ENCODE assay signal across 10 cellular contexts in the genomic region with DNA sequence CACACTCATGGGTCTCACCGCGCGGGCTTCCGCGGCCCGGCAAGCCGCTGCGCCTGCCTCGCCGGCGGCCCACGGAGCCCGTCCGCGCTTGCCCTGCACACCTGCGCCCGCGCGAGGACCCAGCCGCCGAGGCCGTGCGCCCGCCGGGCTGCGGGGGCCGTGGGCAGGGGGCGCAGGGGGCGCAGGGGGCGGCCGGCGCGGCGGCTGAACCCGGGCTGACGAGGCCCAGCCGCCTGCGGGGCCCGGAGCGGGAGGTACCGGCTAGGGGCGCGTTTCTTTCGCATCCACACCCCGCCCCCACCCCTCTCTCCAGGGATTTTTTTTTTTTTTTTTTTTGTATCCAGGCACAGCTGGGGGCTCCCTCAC. TPM values are rescaled to one million over a fixed set of nuclear protein-coding genes. Genes with fewer than 3 reads are reported as not detected.
DNase-seq lines count a peak whose midpoint lies in the region; ATAC-seq, FAIRE-seq and TF ChIP-seq lines count a peak whose summit lies in the region.
"Had no signal": no experiment of that assay in that cellular context is flagged by ENCODE, and none has a peak within 500 bp of the region (broad histone marks: within the 10 kb centered on the region; RNA-seq: fewer than 3 reads in every experiment).

No MANE protein-coding gene starts in this region.

- H4K20me1 ChIP-seq in HepG2 (ENCODE audit: insufficient read depth, low read length), result no peaks in the 10 kb centered on the region

- no peaks in the 10 kb centered on the region for H3K9me3 Mint-ChIP-seq in activated CD4-positive, alpha-beta T cell treated with anti-CD3 and anti-CD28 coated beads, Interleukin-2, amount 10 ng/mL, durations not matched to agents 24 days and 14 days
- no peaks in the 10 kb centered on the region for H3K9me3 Mint-ChIP-seq in activated T-helper 17 cell treated with anti-CD3 and anti-CD28 coated beads, Interleukin-2, amount 50 U/mL, for 72 hours

- H3K4me1 Mint-ChIP-seq in activated CD4-positive, alpha-beta T cell treated with anti-CD3 and anti-CD28 coated beads, Interleukin-2, amount 10 ng/mL, durations not matched to agents 24 days and 14 days, result peaks cover 41% of the 10 kb centered on the region
- H3K4me1 Mint-ChIP-seq in activated T-helper 17 cell treated with anti-CD3 and anti-CD28 coated beads, Interleukin-2, amount 50 U/mL, for 72 hours, result peaks cover 31% of the 10 kb centered on the region

- no peak for TF ChIP-seq CTCF in HepG2 (CRISPR knock-in tag; IDR thresholded peaks at IDR 0.05)
- no peak for TF ChIP-seq CTCF in suprapubic skin (IDR thresholded peaks at IDR 0.05)

- H3K36me3 ChIP-seq in HepG2 (replicated peaks in 1 of 2; ENCODE audit: control insufficient read depth in 1 of 2, insufficient read depth in 2 of 2, low read length in 2 of 2) (no peaks in the 10 kb centered on the region), suprapubic skin (no peaks in the 10 kb centered on the region)

- H3K4me3 ChIP-seq in HepG2 (replicated peaks in 1 of 3; ENCODE audit: insufficient read depth in 1 of 3, low read depth in 2 of 3, low read length in 3 of 3) (peak overlapping the region; percentile 60 to 80 (median 63); a peak in 4 of 6 replicates), suprapubic skin (peak overlapping the region; percentile 67)

- CTCF ChIA-PET in HepG2 (lab: Yijun Ruan, JAX; ENCODE audit: low intra/inter-chr PET ratio, low total read pairs), result no interaction called here

- no peak for FAIRE-seq in HepG2 (lab: Jason Lieb, UNC)

- H3K9me3 ChIP-seq in HepG2 (ENCODE audit: low read length) (no peaks in the 10 kb centered on the region), suprapubic skin (no peaks in the 10 kb centered on the region)

- TF ChIP-seq RAD21 in HepG2 (CRISPR knock-in tag; IDR thresholded peaks at IDR 0.05), result no peak

- TF ChIP-seq EP300 in HepG2 (IDR thresholded peaks at IDR 0.05; ENCODE audit: low read depth in 2 of 2, low read length in 2 of 2) (no peak), HepG2 (CRISPR knock-in tag; IDR thresholded peaks at IDR 0.05; ENCODE audit: borderline replicate concordance) (no peak), suprapubic skin (IDR thresholded peaks at IDR 0.05) (no peak)

- POLR2A ChIA-PET in HepG2 (lab: Yijun Ruan, JAX), result no interaction called here

- H3K4me1 ChIP-seq in HepG2 (ENCODE audit: insufficient read depth, low read length) (peaks cover 21% of the 10 kb centered on the region), suprapubic skin (peaks cover 62% of the 10 kb centered on the region)

- H3K27me3 Mint-ChIP-seq in activated CD4-positive, alpha-beta T cell treated with anti-CD3 and anti-CD28 coated beads, Interleukin-2, amount 10 ng/mL, durations not matched to agents 24 days and 14 days, result peaks cover 90% of the 10 kb centered on the region
- peaks cover 81% of the 10 kb centered on the region for H3K27me3 Mint-ChIP-seq in activated T-helper 17 cell treated with anti-CD3 and anti-CD28 coated beads, Interleukin-2, amount 50 U/mL, for 72 hours

- DNase-seq in activated CD4-positive, alpha-beta T cell treated with anti-CD3 and anti-CD28 coated beads, Interleukin-2, amount 10 ng/mL, durations not matched to agents 24 days and 14 days, result no peak
- DNase-seq in activated CD4-positive, alpha-beta T cell treated with anti-CD3 and anti-CD28 coated beads for 48 hours, result no peak
- DNase-seq in HepG2 (ENCODE audit: low spot score), result no peak
- DNase-seq in suprapubic skin (ENCODE audit: low spot score in 2 of 2), result no peak
- DNase-seq in activated CD4-positive, alpha-beta T cell treated with anti-CD3 and anti-CD28 coated beads for 4 hours, result no peak
- no peak for DNase-seq in stimulated activated CD4-positive, alpha-beta T cell treated with anti-CD3 and anti-CD28 coated beads, Interleukin-12 subunit alpha, Interleukin-12 subunit beta, amount 100 ng/mL, for 4 hours

- H3K4me2 ChIP-seq in HepG2 (ENCODE audit: low read depth, low read length), result peak overlapping the region; percentile 91

- intact Hi-C loops in activated CD4-positive, alpha-beta T cell treated with anti-CD3 and anti-CD28 coated beads, Interleukin-2, amount 10 ng/mL, durations not matched to agents 24 days and 14 days (cut with micrococcal nuclease), result no loop called here
- intact Hi-C loops in HepG2 (cut with micrococcal nuclease; ENCODE audit: unreplicated experiment), result no loop called here

- no peak overlapping the region for H2AFZ ChIP-seq in HepG2 (ENCODE audit: low read length)

- BruUV-seq in HepG2 (replicated peaks; lab: Mats Ljungman, UMichigan), result no TSS peak

- H3K4me3 Mint-ChIP-seq in activated CD4-positive, alpha-beta T cell treated with anti-CD3 and anti-CD28 coated beads, Interleukin-2, amount 10 ng/mL, durations not matched to agents 24 days and 14 days, result peak overlapping the region; percentile 81
- peak overlapping the region; percentile 77 for H3K4me3 Mint-ChIP-seq in activated T-helper 17 cell treated with anti-CD3 and anti-CD28 coated beads, Interleukin-2, amount 50 U/mL, for 72 hours

- H3K27ac Mint-ChIP-seq in activated CD4-positive, alpha-beta T cell treated with anti-CD3 and anti-CD28 coated beads, Interleukin-2, amount 10 ng/mL, durations not matched to agents 24 days and 14 days, result no peak overlapping the region
- no peak overlapping the region for H3K27ac Mint-ChIP-seq in activated T-helper 17 cell treated with anti-CD3 and anti-CD28 coated beads, Interleukin-2, amount 50 U/mL, for 72 hours

- TF ChIP-seq POLR2A in HepG2 (IDR thresholded peaks at IDR 0.05; ENCODE audit: insufficient read depth in 1 of 2, low read depth in 2 of 2, low read length in 2 of 2), result no peak
- TF ChIP-seq POLR2A in suprapubic skin (IDR thresholded peaks at IDR 0.05), result no peak

- 7% methylated on average over 13 of the region's 45 CpGs for WGBS in HepG2 (ENCODE audit: low lambda C conversion rate)
- 4% methylated on average over 34 of the region's 45 CpGs for whole genome bisulfite sequencing in suprapubic skin

- H3K27ac ChIP-seq in HepG2 (ENCODE audit: extremely low read length, insufficient read depth, low read length) (no peak overlapping the region), suprapubic skin (no peak overlapping the region)
- H3K27ac ChIP-seq: C4-2B had no signal

- no peak for ATAC-seq in activated T-helper 17 cell treated with anti-CD3 and anti-CD28 coated beads, Interleukin-2, amount 50 U/mL, for 72 hours (replicated peaks)
- ATAC-seq in HepG2 (no peak), GM18873 (IDR thresholded peaks at IDR 0.05; ENCODE audit: low FRiP score, unreplicated experiment) (no peak)

- no peak overlapping the region for H3K9ac ChIP-seq in HepG2 (ENCODE audit: insufficient read depth, low read depth, low read length)

- no peaks in the 10 kb centered on the region for H3K79me2 ChIP-seq in HepG2 (ENCODE audit: insufficient read depth, low read length)

- in situ Hi-C loops in HepG2 (cut with HindIII; ENCODE audit: extremely low pct_ligation_motif_present, low pct_unique_long_range_greater_than_20kb), result no loop called here

- H3K27me3 ChIP-seq in HepG2 (ENCODE audit: control insufficient read depth in 1 of 2, insufficient read depth in 2 of 2, low read length in 2 of 2), result peaks cover 3 to 78% of the 10 kb centered on the region in 2 experiments
- peaks cover 93% of the 10 kb centered on the region for H3K27me3 ChIP-seq in suprapubic skin

- H3K36me3 Mint-ChIP-seq in activated CD4-positive, alpha-beta T cell treated with anti-CD3 and anti-CD28 coated beads, Interleukin-2, amount 10 ng/mL, durations not matched to agents 24 days and 14 days (ENCODE audit: low read depth), result peaks cover 9% of the 10 kb centered on the region
- peaks cover 18% of the 10 kb centered on the region for H3K36me3 Mint-ChIP-seq in activated T-helper 17 cell treated with anti-CD3 and anti-CD28 coated beads, Interleukin-2, amount 50 U/mL, for 72 hours (ENCODE audit: low read depth)

RNA-seq across cellular contexts. Expression of a gene that starts 43.8 kb away (rescaled TPM):
- 14.6 and 16.8 TPM in 2 replicates for total RNA-seq in activated CD4-positive, alpha-beta T cell treated with anti-CD3 and anti-CD28 coated beads, Interleukin-2, amount 10 ng/mL, durations not matched to agents 24 days and 14 days
- total RNA-seq in activated T-helper 17 cell treated with anti-CD3 and anti-CD28 coated beads, Interleukin-2, amount 50 U/mL, for 72 hours, result 10 to 100 TPM; 10.1 to 19.3 TPM
- total RNA-seq in HepG2 (2016; rRNA removed; fragmentation: Illumina TruSeq; extraction: Trizol) (13.9 and 20.5 TPM in 2 replicates), suprapubic skin (10 to 100 TPM; 26.9 to 44.5 (median 38.2) TPM)
- 0.97 and 4.0 TPM in 2 replicates for total RNA-seq in HepG2 (2016; cell fraction: cytosol; rRNA removed; fragmentation: Illumina TruSeq; extraction: Trizol; ENCODE audit: low read depth)
- 14.7 and 22.2 TPM in 2 replicates for total RNA-seq in HepG2 (2016; cell fraction: insoluble cytoplasmic fraction; rRNA removed; fragmentation: Illumina TruSeq; extraction: Trizol)
- total RNA-seq in HepG2 (2016; cell fraction: membrane; rRNA removed; fragmentation: Illumina TruSeq; extraction: Trizol), result 5.2 and 6.1 TPM in 2 replicates
- total RNA-seq in HepG2 (2016; cell fraction: nucleus; rRNA removed; fragmentation: Illumina TruSeq; extraction: Trizol), result 15.8 and 22.0 TPM in 2 replicates
- 8.7 and 9.9 TPM in 2 replicates for polyA plus RNA-seq in HepG2 (2011; rRNA removed)
- polyA plus RNA-seq in HepG2 (2011; cell fraction: cytosol; rRNA removed), result 5.7 and 6.0 TPM in 2 replicates
- 6.8 and 7.5 TPM in 2 replicates for polyA plus RNA-seq in HepG2 (2011; cell fraction: nucleus; rRNA removed)
- 10.4 and 15.8 TPM in 2 replicates for polyA plus RNA-seq in HepG2 (2012)
- polyA plus RNA-seq in HepG2 (2016; cell fraction: cytosol; fragmentation: Illumina TruSeq; extraction: Trizol; ENCODE audit: low read depth), result 0.83 and 0.85 TPM in 2 replicates
- polyA plus RNA-seq in HepG2 (2016; cell fraction: insoluble cytoplasmic fraction; fragmentation: Illumina TruSeq; extraction: Trizol; ENCODE audit: low read depth), result 9.8 and 11.2 TPM in 2 replicates
- 2.2 and 3.4 TPM in 2 replicates for polyA plus RNA-seq in HepG2 (2016; cell fraction: membrane; fragmentation: Illumina TruSeq; extraction: Trizol; ENCODE audit: low read depth)
- polyA plus RNA-seq in HepG2 (2016; cell fraction: nucleus; fragmentation: Illumina TruSeq; extraction: Trizol; ENCODE audit: insufficient read depth, low read depth), result 21.3 and 27.0 TPM in 2 replicates
- 21.8 and 34.2 TPM in 2 replicates for polyA minus RNA-seq in HepG2 (2011; rRNA and poly(A)+ RNA removed; ENCODE audit: low replicate concordance)
- polyA minus RNA-seq in HepG2 (2011; cell fraction: cytosol; rRNA and poly(A)+ RNA removed), result 17.3 and 21.2 TPM in 2 replicates
- polyA minus RNA-seq in HepG2 (2011; cell fraction: nucleus; rRNA and poly(A)+ RNA removed), result 10.9 and 13.3 TPM in 2 replicates

RNA-seq across cellular contexts. Expression of a gene that starts 47.5 kb away (rescaled TPM):
- not detected in 2 replicates for total RNA-seq in activated CD4-positive, alpha-beta T cell treated with anti-CD3 and anti-CD28 coated beads, Interleukin-2, amount 10 ng/mL, durations not matched to agents 24 days and 14 days
- total RNA-seq in activated T-helper 17 cell treated with anti-CD3 and anti-CD28 coated beads, Interleukin-2, amount 50 U/mL, for 72 hours, result not detected
- total RNA-seq in HepG2 (2016; rRNA removed; fragmentation: Illumina TruSeq; extraction: Trizol) (not detected in 2 replicates), suprapubic skin (under 1 TPM in 1 of 4 donors, not detected in 3; 0.38 TPM)
- total RNA-seq in HepG2 (2016; cell fraction: cytosol; rRNA removed; fragmentation: Illumina TruSeq; extraction: Trizol; ENCODE audit: low read depth), result not detected in 2 replicates
- not detected in 2 replicates for total RNA-seq in HepG2 (2016; cell fraction: insoluble cytoplasmic fraction; rRNA removed; fragmentation: Illumina TruSeq; extraction: Trizol)
- not detected in 2 replicates for total RNA-seq in HepG2 (2016; cell fraction: membrane; rRNA removed; fragmentation: Illumina TruSeq; extraction: Trizol)
- total RNA-seq in HepG2 (2016; cell fraction: nucleus; rRNA removed; fragmentation: Illumina TruSeq; extraction: Trizol), result not detected in 2 replicates
- polyA plus RNA-seq in HepG2 (2011; rRNA removed), result not detected in 2 replicates
- polyA plus RNA-seq in HepG2 (2011; cell fraction: cytosol; rRNA removed), result not detected in 2 replicates
- not detected in 2 replicates for polyA plus RNA-seq in HepG2 (2011; cell fraction: nucleus; rRNA removed)
- not detected in 2 replicates for polyA plus RNA-seq in HepG2 (2012)
- not detected in 2 replicates for polyA plus RNA-seq in HepG2 (2016; cell fraction: cytosol; fragmentation: Illumina TruSeq; extraction: Trizol; ENCODE audit: low read depth)
- polyA plus RNA-seq in HepG2 (2016; cell fraction: insoluble cytoplasmic fraction; fragmentation: Illumina TruSeq; extraction: Trizol; ENCODE audit: low read depth), result not detected in 2 replicates
- not detected in 2 replicates for polyA plus RNA-seq in HepG2 (2016; cell fraction: membrane; fragmentation: Illumina TruSeq; extraction: Trizol; ENCODE audit: low read depth)
- polyA plus RNA-seq in HepG2 (2016; cell fraction: nucleus; fragmentation: Illumina TruSeq; extraction: Trizol; ENCODE audit: insufficient read depth, low read depth), result not detected in 2 replicates
- not detected in 2 replicates for polyA minus RNA-seq in HepG2 (2011; rRNA and poly(A)+ RNA removed; ENCODE audit: low replicate concordance)
- polyA minus RNA-seq in HepG2 (2011; cell fraction: cytosol; rRNA and poly(A)+ RNA removed), result not detected in 2 replicates
- not detected in 2 replicates for polyA minus RNA-seq in HepG2 (2011; cell fraction: nucleus; rRNA and poly(A)+ RNA removed)
- total RNA-seq: RPMI7951 had no signal
